Comparison of ENCODE assay signal across 9 cellular contexts in the genomic region with DNA sequence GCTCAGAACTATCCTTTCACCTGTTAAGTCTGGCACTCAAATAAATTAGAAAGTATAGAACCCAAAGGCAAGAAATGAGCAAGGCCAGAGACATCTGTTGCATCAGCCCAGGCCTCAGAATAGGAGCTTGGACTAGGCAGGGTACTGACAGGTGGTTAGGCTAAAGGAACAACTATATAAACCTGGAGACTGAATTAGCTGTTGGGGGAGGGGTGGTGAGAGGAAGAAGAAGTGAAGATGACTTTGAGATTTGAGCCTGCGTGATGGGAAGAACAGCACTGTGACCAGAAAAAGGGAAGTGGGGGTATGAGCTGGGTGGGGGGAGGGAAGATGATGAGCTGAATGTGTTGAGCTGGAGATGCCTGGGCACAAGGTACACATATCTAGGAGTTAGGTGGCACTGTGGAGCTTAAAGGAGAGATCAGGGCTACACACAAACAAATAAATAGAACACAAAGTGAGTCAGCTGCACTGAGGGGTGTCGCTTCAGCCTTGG.
DNase-seq lines count a peak whose midpoint lies in the region; ATAC-seq and TF ChIP-seq lines count a peak whose summit lies in the region.
"Had no signal": no experiment of that assay in that cellular context is flagged by ENCODE, and none has a peak within 500 bp of the region (broad histone marks: within the 10 kb centered on the region; RNA-seq: fewer than 3 reads in every experiment).

No MANE protein-coding gene starts in this region.

- TF ChIP-seq POLR2A in ovary (IDR thresholded peaks at IDR 0.05) = no peak

- DNase-seq in GF-D8 (lab: John Stamatoyannopoulos, UW) (peak; percentile 17), Kasumi-1 (lab: John Stamatoyannopoulos, UW) (peak; percentile 95 to 96), germinal center (ENCODE audit: low spot score) (peak; percentile 62), NCI-H774 (lab: John Stamatoyannopoulos, UW) (no peak), NCI-H2081 (lab: John Stamatoyannopoulos, UW) (no peak), trophoblast cell (no peak), ovary (no peak)

- ATAC-seq in GM21528 (IDR thresholded peaks at IDR 0.05; ENCODE audit: low FRiP score, unreplicated experiment) = peak; percentile 44

- no peak overlapping the region for H2AFZ ChIP-seq in trophoblast cell (ENCODE audit: insufficient read depth, low read length, poor library complexity)

- no peak overlapping the region for H3K9ac ChIP-seq in trophoblast cell (ENCODE audit: low read length)

- no CpG with 5 or more reads among the region's 2 CpGs for WGBS in trophoblast cell (ENCODE audit: extremely low coverage, insufficient coverage, insufficient read length)
- WGBS in ovary, 3 donors = 84 to 92% (median 91%) methylated on average over 2 of the region's 2 CpGs

- H3K27me3 ChIP-seq in trophoblast cell (ENCODE audit: insufficient read depth, low read length) = no peaks in the 10 kb centered on the region
- H3K27me3 ChIP-seq in ovary = no peaks in the 10 kb centered on the region
- H3K27me3 ChIP-seq: cardiac muscle cell had no signal

- intact Hi-C loops in ovary (cut with DNase I) = no loop called here

- H2BK120ac ChIP-seq in trophoblast cell (ENCODE audit: insufficient read depth, low read length, poor library complexity) = no peak overlapping the region

- peaks cover 2% of the 10 kb centered on the region for H3K79me1 ChIP-seq in trophoblast cell (ENCODE audit: low read length)

- no peak overlapping the region for H3K14ac ChIP-seq in trophoblast cell (ENCODE audit: low read length)

- H3K18ac ChIP-seq in trophoblast cell (ENCODE audit: low read length) = no peak overlapping the region

- H3K9me3 ChIP-seq in trophoblast cell (ENCODE audit: insufficient read depth, low read depth, low read length) (no peaks in the 10 kb centered on the region), ovary (no peaks in the 10 kb centered on the region)

- no peaks in the 10 kb centered on the region for H3K36me3 ChIP-seq in trophoblast cell (ENCODE audit: control insufficient read depth in 1 of 2, insufficient read depth in 2 of 2, low read length in 2 of 2)
- no peaks in the 10 kb centered on the region for H3K36me3 ChIP-seq in ovary
- H3K36me3 ChIP-seq: cardiac muscle cell had no signal

- no peak overlapping the region for H4K91ac ChIP-seq in trophoblast cell (ENCODE audit: low read depth, low read length)

- H3K4me2 ChIP-seq in trophoblast cell (ENCODE audit: low read length) = no peak overlapping the region

- no peak for TF ChIP-seq EP300 in ovary (IDR thresholded peaks at IDR 0.05)

- H3K4me3 ChIP-seq in trophoblast cell (ENCODE audit: low read depth, low read length) (no peak overlapping the region), ovary (no peak overlapping the region)
- H3K4me3 ChIP-seq: cardiac muscle cell had no signal

- H2AK5ac ChIP-seq in trophoblast cell (ENCODE audit: low read length) = no peak overlapping the region

- H3K27ac ChIP-seq in trophoblast cell (ENCODE audit: low read depth, low read length) (no peak overlapping the region), ovary (no peak overlapping the region)
- H3K27ac ChIP-seq: cardiac muscle cell had no signal

- no peaks in the 10 kb centered on the region for H3K79me2 ChIP-seq in trophoblast cell (ENCODE audit: control insufficient read depth, insufficient read depth, low read length, poor library complexity)

- H4K12ac ChIP-seq in trophoblast cell (ENCODE audit: low read depth, low read length) = no peak overlapping the region

- H3K4me1 ChIP-seq in trophoblast cell (ENCODE audit: control insufficient read depth in 1 of 2, insufficient read depth in 2 of 2, low read length in 2 of 2) (peaks cover 2 to 5% of the 10 kb centered on the region in 2 experiments), ovary (ENCODE audit: insufficient read depth) (no peaks in the 10 kb centered on the region)

- H2BK5ac ChIP-seq in trophoblast cell (ENCODE audit: low read depth, low read length, poor library complexity) = no peak overlapping the region

- TF ChIP-seq CTCF in ovary (IDR thresholded peaks at IDR 0.05) = no peak

- no peak overlapping the region for H4K8ac ChIP-seq in trophoblast cell (ENCODE audit: low read depth, low read length)

- no peak overlapping the region for H3K23ac ChIP-seq in trophoblast cell (ENCODE audit: low read length)

- H2BK12ac ChIP-seq in trophoblast cell (ENCODE audit: low read length) = no peak overlapping the region

- no peak overlapping the region for H3K4ac ChIP-seq in trophoblast cell (ENCODE audit: low read depth, low read length)

Comparison
In these comparisons a context has a peak if more than half of its experiments do, and no peak if none do; other contexts are left out.
1. DNase-seq: peak in GF-D8 (single experiment), Kasumi-1 (2 of 2) and germinal center (single experiment); none in NCI-H774 (single experiment), NCI-H2081 (0 of 2), trophoblast cell (0 of 2) and ovary (0 of 5).